In the genomic region with DNA sequence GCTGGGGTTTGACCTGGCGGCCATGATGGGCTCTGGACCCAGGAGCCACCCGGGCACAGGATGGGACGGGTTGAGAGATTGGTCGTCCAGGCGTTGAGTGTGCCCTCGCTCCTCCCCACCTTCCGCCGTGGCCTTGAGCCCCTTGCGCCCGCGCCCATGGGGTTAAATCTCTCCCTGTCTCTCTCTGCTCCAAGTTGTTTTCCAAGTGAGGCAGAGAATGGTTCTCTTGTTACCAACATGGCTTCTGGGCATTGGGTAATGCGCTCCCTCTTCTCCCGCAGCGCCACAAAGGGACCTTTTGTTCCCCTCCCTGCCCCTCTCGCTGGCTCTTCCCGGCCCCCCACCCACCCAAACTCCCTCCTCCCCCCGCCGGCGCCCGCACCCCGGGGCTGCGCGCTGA, we compare ENCODE assay signal across 24 cellular contexts. TPM values are rescaled to one million over a fixed set of nuclear protein-coding genes. Genes with fewer than 3 reads are reported as not detected.
A peak's percentile ranks its signal among the peaks of the same experiment; 100 is the strongest.
DNase-seq lines count a peak whose midpoint lies in the region; ATAC-seq and TF ChIP-seq lines count a peak whose summit lies in the region.
"Had no signal": no experiment of that assay in that cellular context is flagged by ENCODE, and none has a peak within 500 bp of the region (broad histone marks: within the 10 kb centered on the region; RNA-seq: fewer than 3 reads in every experiment).

No MANE protein-coding gene starts in this region.

- H3K9me3 ChIP-seq in IMR-90 (ENCODE audit: control insufficient read depth, insufficient read depth, low read length) = no peaks in the 10 kb centered on the region
- H3K9me3 ChIP-seq: MG63 had no signal

- H4K5ac ChIP-seq in IMR-90 (ENCODE audit: low read depth, low read length) = no peak overlapping the region

- H4K20me1 ChIP-seq in IMR-90 (ENCODE audit: insufficient read depth, low read length) = no peaks in the 10 kb centered on the region

- H3K23ac ChIP-seq in IMR-90 (ENCODE audit: low read depth, low read length) = no peak overlapping the region

- H3K9me3 Mint-ChIP-seq in neural crest cell (no peaks in the 10 kb centered on the region), T-cell (no peaks in the 10 kb centered on the region)
- H3K9me3 Mint-ChIP-seq: activated naive CD8-positive, alpha-beta T cell treated with anti-CD3 and anti-CD28 coated beads, Interleukin-2, amount 10 ng/mL, durations not matched to agents 7 days and 5 days; CD4-positive, alpha-beta memory T cell; stimulated activated naive CD8-positive, alpha-beta T cell treated with anti-CD3 and anti-CD28 coated beads, Interleukin-15, Interleukin-2, amounts not matched to agents 100 ng/mL and 50 ng/mL, for 24 hours; WTC11 had no signal

- no peak for ATAC-seq in IMR-90 (ENCODE audit: low read depth)
- ATAC-seq in T-cell (replicated peaks in 1 of 4) = no peak
- ATAC-seq: GM12878, left lobe of liver, WTC11 had no signal

- no peaks in the 10 kb centered on the region for H3K36me3 ChIP-seq in IMR-90 (ENCODE audit: control insufficient read depth, insufficient read depth, low read length)
- H3K36me3 ChIP-seq: brain microvascular endothelial cell, MG63 had no signal

- no peak overlapping the region for H3K14ac ChIP-seq in IMR-90 (replicated peaks; ENCODE audit: low read depth, low read length)

- no peak overlapping the region for H3K4me2 ChIP-seq in IMR-90 (ENCODE audit: low read depth, low read length)

- in situ Hi-C loops in IMR-90 (cut with MboI; ENCODE audit: low sequenced_read_pairs) = no loop called here

- no peak overlapping the region for H2BK15ac ChIP-seq in IMR-90 (ENCODE audit: low read depth, low read length)

- TF ChIP-seq CTCF in IMR-90 (conservative IDR thresholded peaks at IDR 0.05; ENCODE audit: low read depth, low read length) (no peak), neural crest cell (conservative IDR thresholded peaks at IDR 0.05) (no peak), foreskin fibroblast (IDR thresholded peaks at IDR 0.05; ENCODE audit: low read depth, low read length) (no peak)

- intact Hi-C loops in IMR-90 (cut with micrococcal nuclease) = no loop called here

- H2AK5ac ChIP-seq in IMR-90 (ENCODE audit: low read depth, low read length) = no peak overlapping the region

- H2BK20ac ChIP-seq in IMR-90 (ENCODE audit: low read depth, low read length) = no peak overlapping the region

- H3K4me1 ChIP-seq in IMR-90 (ENCODE audit: control insufficient read depth, insufficient read depth, low read length) = peaks cover 15% of the 10 kb centered on the region

- H4K91ac ChIP-seq in IMR-90 (ENCODE audit: insufficient read depth, low read depth, low read length) = no peak overlapping the region

- BruUV-seq in IMR-90 (replicated peaks; lab: Mats Ljungman, UMichigan) = no TSS peak

- H3K56ac ChIP-seq in IMR-90 (ENCODE audit: extremely low read depth, insufficient read depth, low read length) = no peak overlapping the region

- H3K4me1 Mint-ChIP-seq in neural crest cell (peaks cover 78% of the 10 kb centered on the region), T-cell (no peaks in the 10 kb centered on the region)
- H3K4me1 Mint-ChIP-seq: CD4-positive, alpha-beta memory T cell had no signal

- dilution Hi-C loops in IMR-90 (cut with HindIII; ENCODE audit: low sequenced_read_pairs, unreplicated experiment) = no loop called here

- no peak for TF ChIP-seq RAD21 in IMR-90 (IDR thresholded peaks at IDR 0.05; ENCODE audit: low read length)

- no peak overlapping the region for H2BK120ac ChIP-seq in IMR-90 (ENCODE audit: low read depth, low read length)

- H2AK9ac ChIP-seq in IMR-90 (replicated peaks; ENCODE audit: low read depth, low read length, poor library complexity) = peak overlapping the region; percentile 45

- H3K27me3 Mint-ChIP-seq in neural crest cell (ENCODE audit: low read depth) = no peaks in the 10 kb centered on the region
- H3K27me3 Mint-ChIP-seq in T-cell = peaks cover 0 to 4% of the 10 kb centered on the region in 2 donors
- H3K27me3 Mint-ChIP-seq: activated naive CD8-positive, alpha-beta T cell treated with anti-CD3 and anti-CD28 coated beads, Interleukin-2, amount 10 ng/mL, durations not matched to agents 7 days and 5 days; stimulated activated naive CD8-positive, alpha-beta T cell treated with anti-CD3 and anti-CD28 coated beads, Interleukin-15, Interleukin-2, amounts not matched to agents 100 ng/mL and 50 ng/mL, for 24 hours had no signal

- H2BK5ac ChIP-seq in IMR-90 (ENCODE audit: low read depth, low read length, poor library complexity, severe bottlenecking) = no peak overlapping the region

- CTCF ChIA-PET in IMR-90 (lab: Yijun Ruan, JAX) = no interaction called here
- CTCF ChIA-PET in T-cell (lab: Charles Lee) = no interaction called here

- H3K9ac ChIP-seq in IMR-90 (ENCODE audit: low read depth, low read length) = no peak overlapping the region

- H3K36me3 Mint-ChIP-seq in neural crest cell (ENCODE audit: low read depth) (no peaks in the 10 kb centered on the region), T-cell (no peaks in the 10 kb centered on the region)
- H3K36me3 Mint-ChIP-seq: activated naive CD8-positive, alpha-beta T cell treated with anti-CD3 and anti-CD28 coated beads, Interleukin-2, amount 10 ng/mL, durations not matched to agents 7 days and 5 days; CD4-positive, alpha-beta memory T cell; WTC11 had no signal

- no peak overlapping the region for H3K4ac ChIP-seq in IMR-90 (ENCODE audit: low read depth, low read length)

- no peak overlapping the region for H3K18ac ChIP-seq in IMR-90 (ENCODE audit: low read depth, low read length)

- H3K27ac ChIP-seq in IMR-90 (ENCODE audit: insufficient read depth, low read length) (no peak overlapping the region), cingulate gyrus (ENCODE audit: low read depth, low read length) (peak overlapping the region; percentile 99)
- H3K27ac ChIP-seq: brain microvascular endothelial cell had no signal

- peaks cover 2% of the 10 kb centered on the region; the same call in 1 of the 2 replicates for H3K27me3 ChIP-seq in IMR-90 (ENCODE audit: control insufficient read depth, insufficient read depth, low read length)
- H3K27me3 ChIP-seq: brain microvascular endothelial cell, MG63 had no signal

- WGBS in IMR-90 (ENCODE audit: extremely low coverage in 2 of 2, insufficient read length in 1 of 2), 2 experiments = 96% methylated on average over 5 of the region's 23 CpGs; no CpG with 5 or more reads in 1 of the 2 experiments

- no peak overlapping the region for H2AFZ ChIP-seq in IMR-90 (replicated peaks; ENCODE audit: low read length, poor library complexity)

- no peak for TF ChIP-seq POLR2A in IMR-90 (IDR thresholded peaks at IDR 0.05; ENCODE audit: low read depth, low read length)

- DNase-seq in IMR-90 (no peak), neural crest cell (ENCODE audit: low read depth, low spot score) (peak; percentile 55), superior temporal gyrus (ENCODE audit: extremely low spot score) (peak; percentile 92), T-cell (no peak), foreskin fibroblast (no peak)
- no peak for DNase-seq in activated naive CD4-positive, alpha-beta T cell (lab: John Stamatoyannopoulos, UW)
- DNase-seq: activated CD8-positive, alpha-beta memory T cell treated with anti-CD3 and anti-CD28 coated beads for 24 hours; activated naive CD8-positive, alpha-beta T cell treated with anti-CD3 and anti-CD28 coated beads, Interleukin-2, amount 10 ng/mL, durations not matched to agents 7 days and 5 days; brain microvascular endothelial cell; CD4-positive, alpha-beta memory T cell; HCEC 1CT; MG63; NCI-H1436 treated with DMSO at 0.1 percent for 48 hours; NCI-H2171; NCI-H526 treated with DMSO at 0.1 percent for 48 hours; OCI-M1; SIG-M5; stimulated activated CD4-positive, alpha-beta T cell treated with anti-CD3 and anti-CD28 coated beads, Interleukin-1b, Interleukin-23, amount 100 ng/mL, for 48 hours had no signal

- H3K27ac Mint-ChIP-seq in neural crest cell (ENCODE audit: unreplicated experiment) = peak overlapping the region; percentile 63
- no peak overlapping the region for H3K27ac Mint-ChIP-seq in T-cell
- H3K27ac Mint-ChIP-seq: activated naive CD8-positive, alpha-beta T cell treated with anti-CD3 and anti-CD28 coated beads, Interleukin-2, amount 10 ng/mL, durations not matched to agents 7 days and 5 days; CD4-positive, alpha-beta memory T cell; stimulated activated naive CD8-positive, alpha-beta T cell treated with anti-CD3 and anti-CD28 coated beads, Interleukin-15, Interleukin-2, amounts not matched to agents 100 ng/mL and 50 ng/mL, for 24 hours; WTC11 had no signal

- no peaks in the 10 kb centered on the region; a peak in 1 of 4 replicates for H3K79me1 ChIP-seq in IMR-90 (ENCODE audit: low read depth in 1 of 2, low read length in 2 of 2)

- H4K8ac ChIP-seq in IMR-90 (ENCODE audit: low read depth in 2 of 2, low read length in 2 of 2) = no peak overlapping the region

- 0 out of 2 replicates have a peak, but pooled peaks cover 11% of the 10 kb centered on the region for H3K9me1 ChIP-seq in IMR-90 (ENCODE audit: insufficient read depth, low read length)

- H3K4me3 Mint-ChIP-seq in neural crest cell = peak overlapping the region; percentile 78
- H3K4me3 Mint-ChIP-seq in T-cell = no peak overlapping the region
- H3K4me3 Mint-ChIP-seq: activated naive CD8-positive, alpha-beta T cell treated with anti-CD3 and anti-CD28 coated beads, Interleukin-2, amount 10 ng/mL, durations not matched to agents 7 days and 5 days; CD4-positive, alpha-beta memory T cell; stimulated activated naive CD8-positive, alpha-beta T cell treated with anti-CD3 and anti-CD28 coated beads, Interleukin-15, Interleukin-2, amounts not matched to agents 100 ng/mL and 50 ng/mL, for 24 hours; WTC11 had no signal

- POLR2A ChIA-PET in IMR-90 (lab: Charles Lee; ENCODE audit: unreplicated experiment) = no interaction called here
- POLR2A ChIA-PET in T-cell (lab: Charles Lee) = no interaction called here

- H3K4me3 ChIP-seq in IMR-90 (ENCODE audit: insufficient read depth, low read depth, low read length) (no peak overlapping the region), foreskin fibroblast (ENCODE audit: low read depth in 1 of 2, low read length in 2 of 2) (no peak overlapping the region)
- H3K4me3 ChIP-seq: GM12878, MG63 had no signal

RNA-seq across cellular contexts. Expression of gene PICK1, which starts 18.8 kb away (rescaled TPM):
- total RNA-seq in IMR-90 (2012; rRNA removed) (14.4 and 16.5 TPM in 2 replicates), neural crest cell (20.1 and 24.0 TPM in 2 replicates), T-cell (10 to 100 TPM; 26.4 to 32.0 (median 27.7) TPM)
- 21.0 and 22.1 TPM in 2 replicates for polyA plus RNA-seq in IMR-90 (2012; rRNA removed)
- polyA plus RNA-seq in IMR-90 (2012; cell fraction: cytosol; rRNA removed) = 21.3 and 24.6 TPM in 2 replicates
- 95.1 and 119 TPM in 2 replicates for polyA plus RNA-seq in IMR-90 (2012; cell fraction: nucleus; rRNA removed; ENCODE audit: low replicate concordance)

RNA-seq across cellular contexts. Expression of gene SLC16A8, which starts 45.6 kb away (rescaled TPM):
- total RNA-seq in IMR-90 (2012; rRNA removed) (not detected in 2 replicates), neural crest cell (0.26 TPM in 1 of 2 replicates, not detected in the other), T-cell (under 1 TPM in 1 of 5 donors, not detected in 4; 0.19 TPM)
- not detected in 2 replicates for polyA plus RNA-seq in IMR-90 (2012; rRNA removed)
- 0.08 and 0.21 TPM in 2 replicates for polyA plus RNA-seq in IMR-90 (2012; cell fraction: cytosol; rRNA removed)
- polyA plus RNA-seq in IMR-90 (2012; cell fraction: nucleus; rRNA removed; ENCODE audit: low replicate concordance) = not detected in 2 replicates
- total RNA-seq: activated naive CD8-positive, alpha-beta T cell treated with anti-CD3 and anti-CD28 coated beads, Interleukin-2, amount 10 ng/mL, durations not matched to agents 7 days and 5 days; CD4-positive, alpha-beta memory T cell; GM12878; left lobe of liver; T-helper 2 cell treated with Interferon-gamma antibody and Interleukin-4, amounts not matched to agents 100 ng/mL and 5 ng/mL, for 36 hours had no signal
- polyA plus RNA-seq: CD4-positive, alpha-beta memory T cell; GM12878 had no signal

RNA-seq across cellular contexts. Expression of gene SOX10, which starts 54.1 kb away (rescaled TPM):
- not detected in 2 replicates for total RNA-seq in IMR-90 (2012; rRNA removed)
- not detected in 2 replicates for polyA plus RNA-seq in IMR-90 (2012; rRNA removed)
- polyA plus RNA-seq in IMR-90 (2012; cell fraction: cytosol; rRNA removed) = not detected in 2 replicates
- not detected in 2 replicates for polyA plus RNA-seq in IMR-90 (2012; cell fraction: nucleus; rRNA removed; ENCODE audit: low replicate concordance)
- 279 and 293 TPM in 2 replicates for total RNA-seq in neural crest cell
- not detected for total RNA-seq in T-cell
- total RNA-seq: activated naive CD8-positive, alpha-beta T cell treated with anti-CD3 and anti-CD28 coated beads, Interleukin-2, amount 10 ng/mL, durations not matched to agents 7 days and 5 days; CD4-positive, alpha-beta memory T cell; GM12878; T-helper 2 cell treated with Interferon-gamma antibody and Interleukin-4, amounts not matched to agents 100 ng/mL and 5 ng/mL, for 36 hours had no signal
- polyA plus RNA-seq: CD4-positive, alpha-beta memory T cell had no signal

Comparison
In these comparisons a context has a peak if more than half of its experiments do, and no peak if none do; other contexts are left out.
1. DNase-seq: peak in neural crest cell (single experiment) and superior temporal gyrus (single experiment); none in IMR-90 (single experiment), T-cell (0 of 34), foreskin fibroblast (0 of 2) and activated naive CD4-positive, alpha-beta T cell (0 of 4).
2. RNA of gene SOX10, which starts 54.1 kb away (total RNA-seq): 279 to 293 TPM in neural crest cell; not detected in IMR-90 and not detected in T-cell; every median in the first group is over 100 times any median in the second.